Comparison of ENCODE assay signal across 28 cellular contexts in the genomic region with DNA sequence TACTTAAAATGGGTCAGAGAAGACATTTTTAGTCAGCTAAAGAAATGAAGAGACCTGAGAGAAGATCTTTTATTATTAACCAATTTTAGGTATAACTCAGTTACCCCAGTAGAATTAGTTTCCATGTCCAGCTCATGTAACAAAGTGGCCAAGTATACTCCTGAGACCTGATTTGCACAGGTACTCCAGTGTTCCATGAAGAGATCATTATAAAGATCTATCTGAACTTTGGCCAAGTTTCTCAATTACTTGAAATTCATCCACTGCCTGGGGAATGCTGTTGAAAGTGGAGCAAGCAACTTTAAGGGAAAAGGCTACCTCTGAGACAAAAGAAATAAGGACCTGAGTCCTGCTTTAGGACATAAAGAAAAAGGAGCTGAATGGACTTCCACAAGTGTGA. TPM values are rescaled to one million over a fixed set of nuclear protein-coding genes. Genes with fewer than 3 reads are reported as not detected.
"Had no signal": no experiment of that assay in that cellular context is flagged by ENCODE, and none has a peak within 500 bp of the region (broad histone marks: within the 10 kb centered on the region; RNA-seq: fewer than 3 reads in every experiment).

No MANE protein-coding gene starts in this region.

- H3K36me3 ChIP-seq: neural progenitor cell, ovary, right lobe of liver, sigmoid colon, stomach, thoracic aorta, tibial artery, transverse colon, vagina had no signal

- H3K4me3 ChIP-seq: neural progenitor cell, ovary, psoas muscle, right lobe of liver, sigmoid colon, stomach, thoracic aorta, tibial artery, transverse colon, vagina had no signal

- H2AFZ ChIP-seq: neural progenitor cell, parathyroid adenoma had no signal

- ATAC-seq: naive thymus-derived CD4-positive, alpha-beta T cell; natural killer cell; psoas muscle; right cardiac atrium; right lobe of liver; stimulated activated effector memory CD8-positive, alpha-beta T cell treated with anti-CD3 and anti-CD28 coated beads, Interleukin-12 subunit alpha, Interleukin-12 subunit beta, amount 100 ng/mL, for 72 hours; stimulated activated naive B cell treated with anti-CD40 and anti-IgM and Interleukin-4, amounts not matched to agents 10 μg/mL and 1 μg/mL and 100 μg/mL, for 72 hours had no signal

- H3K27ac Mint-ChIP-seq: naive thymus-derived CD4-positive, alpha-beta T cell; natural killer cell; nephron; neural progenitor cell; progenitor cell of endocrine pancreas; stimulated activated effector memory CD8-positive, alpha-beta T cell treated with anti-CD3 and anti-CD28 coated beads, Interleukin-12 subunit alpha, Interleukin-12 subunit beta, amount 100 ng/mL, for 72 hours; stimulated activated naive B cell treated with anti-CD40 and anti-IgM and Interleukin-4, amounts not matched to agents 10 μg/mL and 1 μg/mL and 100 μg/mL, for 72 hours; stimulated activated naive CD8-positive, alpha-beta T cell treated with anti-CD3 and anti-CD28 coated beads, Interleukin-15, Interleukin-2, amounts not matched to agents 100 ng/mL and 50 ng/mL, for 24 hours; type B pancreatic cell had no signal

- H3K9me3 ChIP-seq: ovary, psoas muscle, right lobe of liver, sigmoid colon, stomach, thoracic aorta, transverse colon, vagina had no signal

- H3K4me1 ChIP-seq: parathyroid adenoma, psoas muscle, right lobe of liver, sigmoid colon, stomach, tibial artery, transverse colon, vagina had no signal

- H3K27me3 ChIP-seq: neural progenitor cell, ovary, right lobe of liver, sigmoid colon, tibial artery, transverse colon, vagina had no signal

- H3K9me3 Mint-ChIP-seq: type B pancreatic cell had no signal

- H3K79me2 ChIP-seq: parathyroid adenoma had no signal

- H3K4me2 ChIP-seq: neural progenitor cell had no signal

- DNase-seq: naive thymus-derived CD4-positive, alpha-beta T cell; natural killer cell; occipital lobe; ovary; posterior cingulate gyrus; psoas muscle; right cardiac atrium; right lobe of liver; sigmoid colon; small intestine; stimulated activated CD4-positive, alpha-beta T cell treated with anti-CD3 and anti-CD28 coated beads, Interleukin-15, amount 100 ng/mL, for 24 hours; stimulated activated CD4-positive, alpha-beta T cell treated with anti-CD3 and anti-CD28 coated beads, Interleukin-2, amount 100 ng/mL, for 24 hours; stimulated activated CD4-positive, alpha-beta T cell treated with anti-CD3 and anti-CD28 coated beads, Interleukin-2, amount 100 ng/mL, for 48 hours; stimulated activated CD4-positive, alpha-beta T cell treated with anti-CD3 and anti-CD28 coated beads, Interleukin-4, amount 100 ng/mL, for 24 hours; stimulated activated naive B cell treated with anti-CD40 and anti-IgM and Interleukin-4, amounts not matched to agents 10 μg/mL and 1 μg/mL and 100 μg/mL, for 72 hours; stimulated activated naive CD4-positive, alpha-beta T cell treated with Interleukin-2 at 50 U/mL for 16 hours; stomach; tibial artery; transverse colon had no signal

- H3K36me3 Mint-ChIP-seq: natural killer cell; stimulated activated effector memory CD8-positive, alpha-beta T cell treated with anti-CD3 and anti-CD28 coated beads, Interleukin-12 subunit alpha, Interleukin-12 subunit beta, amount 100 ng/mL, for 72 hours; type B pancreatic cell had no signal

- H3K27ac ChIP-seq: neural progenitor cell, ovary, parathyroid adenoma, psoas muscle, right lobe of liver, sigmoid colon, stomach, thoracic aorta, tibial artery, transverse colon, vagina had no signal

- H3K4me1 Mint-ChIP-seq: natural killer cell; nephron; stimulated activated effector memory CD8-positive, alpha-beta T cell treated with anti-CD3 and anti-CD28 coated beads, Interleukin-12 subunit alpha, Interleukin-12 subunit beta, amount 100 ng/mL, for 72 hours had no signal

- H3K27me3 Mint-ChIP-seq: progenitor cell of endocrine pancreas had no signal

- H3K4me3 Mint-ChIP-seq: naive thymus-derived CD4-positive, alpha-beta T cell; natural killer cell; nephron; neural progenitor cell; stimulated activated effector memory CD8-positive, alpha-beta T cell treated with anti-CD3 and anti-CD28 coated beads, Interleukin-12 subunit alpha, Interleukin-12 subunit beta, amount 100 ng/mL, for 72 hours; stimulated activated naive B cell treated with anti-CD40 and anti-IgM and Interleukin-4, amounts not matched to agents 10 μg/mL and 1 μg/mL and 100 μg/mL, for 72 hours; stimulated activated naive CD8-positive, alpha-beta T cell treated with anti-CD3 and anti-CD28 coated beads, Interleukin-15, Interleukin-2, amounts not matched to agents 100 ng/mL and 50 ng/mL, for 24 hours; type B pancreatic cell had no signal

RNA-seq across cellular contexts. Expression of a gene that starts 47.0 kb away (rescaled TPM):
- total RNA-seq: natural killer cell had no signal
- polyA plus RNA-seq: naive thymus-derived CD4-positive, alpha-beta T cell had no signal
